Comparison of ENCODE assay signal across 14 cellular contexts in the genomic region with DNA sequence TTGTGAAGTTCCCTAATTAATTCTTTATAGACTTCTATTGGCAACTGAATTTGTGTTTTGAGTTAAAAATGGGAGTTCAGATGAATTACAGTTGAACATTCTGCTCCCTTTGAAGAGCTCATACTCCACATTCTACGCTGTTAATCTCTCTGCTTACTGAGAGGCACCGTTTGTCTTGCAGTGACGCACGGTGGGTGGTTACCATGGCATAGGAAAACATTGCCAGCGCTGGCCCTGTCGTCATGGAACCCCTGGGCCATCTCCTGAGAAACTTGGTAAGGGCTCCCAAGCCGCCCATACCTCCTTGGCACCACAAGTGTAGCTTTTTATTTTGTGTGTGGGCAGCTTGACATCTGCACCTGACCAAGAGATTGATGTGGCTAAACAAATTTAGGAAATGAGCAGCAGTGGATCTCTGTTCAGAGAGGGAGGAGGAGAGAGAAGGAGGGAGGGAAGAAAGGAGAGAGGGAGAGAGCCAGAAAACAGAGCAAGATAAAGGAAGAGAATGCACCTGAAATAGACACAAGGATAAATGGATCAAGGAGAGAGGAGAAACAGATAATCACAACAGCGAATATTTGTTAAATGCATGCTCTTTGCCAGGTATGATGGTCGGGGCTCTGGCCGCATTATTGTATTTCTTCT.
DNase-seq lines count a peak whose midpoint lies in the region; ATAC-seq and TF ChIP-seq lines count a peak whose summit lies in the region.
"Had no signal": no experiment of that assay in that cellular context is flagged by ENCODE, and none has a peak within 500 bp of the region (broad histone marks: within the 10 kb centered on the region; RNA-seq: fewer than 3 reads in every experiment).

No MANE protein-coding gene starts in this region.

- intact Hi-C loops in lower leg skin (cut with DNase I; ENCODE audit: low total_unique reads) = no loop called here
- intact Hi-C loops in activated CD4-positive, alpha-beta T cell treated with anti-CD3 and anti-CD28 coated beads for 36 hours (cut with DNase I, micrococcal nuclease) = no loop called here

- H3K4me3 Mint-ChIP-seq in activated CD4-positive, alpha-beta T cell treated with anti-CD3 and anti-CD28 coated beads for 36 hours = no peak overlapping the region
- H3K4me3 Mint-ChIP-seq: activated T-cell treated with anti-CD3 and anti-CD28 coated beads, Interleukin-2, amount 50 U/mL, for 4 hours had no signal

- H3K4me1 Mint-ChIP-seq in activated CD4-positive, alpha-beta T cell treated with anti-CD3 and anti-CD28 coated beads for 36 hours = no peaks in the 10 kb centered on the region

- H3K27me3 Mint-ChIP-seq in activated CD4-positive, alpha-beta T cell treated with anti-CD3 and anti-CD28 coated beads for 36 hours = no peaks in the 10 kb centered on the region

- DNase-seq in DMS153 (lab: John Stamatoyannopoulos, UW) = peak; percentile 74
- DNase-seq in anterior cingulate cortex (lab: John Stamatoyannopoulos, UW) = peak in 53 of 58 donors; percentile 1 to 85 (median 47)
- peak in 39 of 51 donors; percentile 0 to 84 (median 48) for DNase-seq in hypothalamus (lab: John Stamatoyannopoulos, UW)
- peak; percentile 22 for DNase-seq in pons (ENCODE audit: low spot score)
- DNase-seq in lower leg skin (ENCODE audit: low spot score in 2 of 2) = no peak
- DNase-seq in activated CD4-positive, alpha-beta T cell treated with anti-CD3 and anti-CD28 coated beads for 36 hours = no peak
- DNase-seq in HuH-7.5 (ENCODE audit: low spot score) = no peak
- DNase-seq: activated T-cell treated with anti-CD3 and anti-CD28 coated beads, Interleukin-2, amount 50 U/mL, for 4 hours; Kasumi-1; NCI-H187; stimulated activated CD4-positive, alpha-beta T cell treated with anti-CD3 and anti-CD28 coated beads, Interleukin-2, amount 100 ng/mL, for 24 hours had no signal

- no peaks in the 10 kb centered on the region for H3K9me3 Mint-ChIP-seq in activated CD4-positive, alpha-beta T cell treated with anti-CD3 and anti-CD28 coated beads for 36 hours (ENCODE audit: low read depth)

- no peak for TF ChIP-seq CTCF in lower leg skin (IDR thresholded peaks at IDR 0.05)

- CTCF ChIA-PET in activated CD4-positive, alpha-beta T cell treated with anti-CD3 and anti-CD28 coated beads for 36 hours (lab: Charles Lee) = interaction anchor here (0.6 kb wide), 1 partner anchor 86 kb away, joined by 3 read pairs; no protein-coding TSS in a partner anchor

- no peak for TF ChIP-seq POLR2A in lower leg skin (IDR thresholded peaks at IDR 0.05)

- no peak overlapping the region for H3K4me3 ChIP-seq in lower leg skin (ENCODE audit: low read depth, poor library complexity, severe bottlenecking)

- WGBS in lower leg skin, 2 donors = 43 to 52% methylated on average over 10 of the region's 10 CpGs

- POLR2A ChIA-PET in activated CD4-positive, alpha-beta T cell treated with anti-CD3 and anti-CD28 coated beads for 36 hours (lab: Charles Lee) = no interaction called here

- ATAC-seq in activated CD4-positive, alpha-beta T cell treated with anti-CD3 and anti-CD28 coated beads for 36 hours = no peak
- ATAC-seq in HG02763 (IDR thresholded peaks at IDR 0.05; ENCODE audit: unreplicated experiment) = no peak
- ATAC-seq: activated CD4-positive, CD25-positive, alpha-beta regulatory T cell treated with anti-CD3 and anti-CD28 coated beads, Interleukin-2, amount 50 U/mL, for 24 hours; activated T-cell treated with anti-CD3 and anti-CD28 coated beads, Interleukin-2, amount 50 U/mL, for 4 hours; left lobe of liver had no signal

- no peak overlapping the region for H3K27ac Mint-ChIP-seq in activated CD4-positive, alpha-beta T cell treated with anti-CD3 and anti-CD28 coated beads for 36 hours

- H3K36me3 Mint-ChIP-seq in activated CD4-positive, alpha-beta T cell treated with anti-CD3 and anti-CD28 coated beads for 36 hours (ENCODE audit: low read depth) = no peaks in the 10 kb centered on the region

Comparison
In these comparisons a context has a peak if more than half of its experiments do, and no peak if none do; other contexts are left out.
1. DNase-seq: peak in DMS153 (single experiment), anterior cingulate cortex (53 of 58), hypothalamus (39 of 51) and pons (single experiment); none in lower leg skin (0 of 2), activated CD4-positive, alpha-beta T cell treated with anti-CD3 and anti-CD28 coated beads for 36 hours (single experiment) and HuH-7.5 (single experiment).